ENCODE assay signal across 16 cellular contexts in the genomic region with DNA sequence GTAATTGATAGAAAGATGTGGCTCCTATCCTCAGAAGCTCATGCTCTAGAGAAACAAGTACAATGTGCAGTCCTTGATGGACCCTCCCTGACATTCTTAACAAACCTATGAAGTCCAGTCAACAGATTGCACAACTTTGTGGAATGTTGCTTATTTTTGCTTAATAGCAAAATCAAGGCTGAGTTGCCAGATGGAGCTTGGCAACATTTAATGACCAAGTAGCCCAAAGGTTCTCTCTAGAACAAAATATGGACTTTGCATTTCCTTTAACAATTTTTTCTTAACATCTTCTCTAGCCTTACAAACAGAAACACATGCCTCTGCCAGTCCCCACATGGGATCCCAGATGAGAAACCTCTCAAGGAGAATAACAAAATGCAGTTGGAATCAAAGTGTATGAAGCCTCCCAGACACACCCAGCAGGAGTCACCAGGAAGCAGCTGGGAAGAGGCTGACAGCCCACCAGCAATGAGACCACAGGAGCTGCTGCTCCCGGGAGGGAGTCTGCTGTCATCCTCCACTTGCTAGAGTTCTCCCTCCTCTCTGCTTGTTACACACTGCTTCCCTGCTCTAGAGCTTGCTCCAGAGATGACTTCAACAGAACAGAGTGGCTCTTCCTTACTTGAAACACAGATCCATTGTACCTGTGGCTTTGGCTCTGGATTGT.
DNase-seq lines count a peak whose midpoint lies in the region; ATAC-seq and TF ChIP-seq lines count a peak whose summit lies in the region.
"Had no signal": no experiment of that assay in that cellular context is flagged by ENCODE, and none has a peak within 500 bp of the region (broad histone marks: within the 10 kb centered on the region; RNA-seq: fewer than 3 reads in every experiment).

No MANE protein-coding gene starts in this region.

- no peak overlapping the region for H3K4me2 ChIP-seq in SK-N-SH

- POLR2A ChIA-PET in HEK293 (lab: Yijun Ruan, JAX) (no interaction called here), SK-N-SH (lab: Yijun Ruan, JAX) (no interaction called here)

- no peaks in the 10 kb centered on the region for H3K36me3 ChIP-seq in HEK293 (ENCODE audit: control insufficient read depth in 2 of 2, insufficient read depth in 1 of 2, low read length in 2 of 2)
- no peaks in the 10 kb centered on the region for H3K36me3 ChIP-seq in suprapubic skin
- H3K36me3 ChIP-seq in SK-N-SH (replicated peaks in 1 of 2; ENCODE audit: control insufficient read depth in 1 of 2, insufficient read depth in 2 of 2, low read length in 1 of 2): no peaks in the 10 kb centered on the region
- no peaks in the 10 kb centered on the region for H3K36me3 ChIP-seq in MG63
- H3K36me3 ChIP-seq: breast epithelium, ovary had no signal

- H3K9ac ChIP-seq in SK-N-SH: no peak overlapping the region

- H2AFZ ChIP-seq in SK-N-SH (ENCODE audit: low read depth): no peak overlapping the region

- CTCF ChIA-PET in HEK293 (lab: Yijun Ruan, JAX): no interaction called here
- CTCF ChIA-PET in SK-N-SH (lab: Yijun Ruan, JAX): interaction anchor here (1.0 kb wide), 1 partner anchor 162 kb away, joined by 3 read pairs; no protein-coding TSS in a partner anchor

- no peak for TF ChIP-seq POLR2A in suprapubic skin (IDR thresholded peaks at IDR 0.05)

- H3K4me1 ChIP-seq in HEK293 (ENCODE audit: control insufficient read depth, insufficient read depth, low read length): no peaks in the 10 kb centered on the region
- H3K4me1 ChIP-seq in suprapubic skin: peaks cover 3% of the 10 kb centered on the region
- H3K4me1 ChIP-seq in SK-N-SH (ENCODE audit: control insufficient read depth in 1 of 2, insufficient read depth in 2 of 2, low read depth in 1 of 2, low read length in 1 of 2): no peaks in the 10 kb centered on the region
- H3K4me1 ChIP-seq: breast epithelium had no signal

- H3K4me3 ChIP-seq in HEK293 (ENCODE audit: low read depth, low read length): no peak overlapping the region
- no peak overlapping the region for H3K4me3 ChIP-seq in cardiac fibroblast (replicated peaks in 1 of 2; ENCODE audit: low read depth in 2 of 2, low read length in 2 of 2)
- no peak overlapping the region for H3K4me3 ChIP-seq in suprapubic skin
- H3K4me3 ChIP-seq in SK-N-SH (ENCODE audit: low read depth in 2 of 2, low read length in 1 of 2): no peak overlapping the region
- no peak overlapping the region for H3K4me3 ChIP-seq in MG63
- H3K4me3 ChIP-seq: breast epithelium, ovary had no signal

- DNase-seq in cardiac fibroblast (ENCODE audit: low read depth in 2 of 2) (peak; percentile 80 to 86), iris pigment epithelial cell (ENCODE audit: low read depth) (peak; percentile 87), suprapubic skin (ENCODE audit: low spot score in 2 of 2) (peak in 1 of 2 donors; percentile 67), SK-N-SH (no peak), NCI-H446 (lab: John Stamatoyannopoulos, UW) (no peak), MG63 (no peak)
- DNase-seq: activated CD4-positive, CD25-positive, alpha-beta regulatory T cell; activated T-cell treated with anti-CD3 and anti-CD28 coated beads, Interleukin-2, amount 50 U/mL, for 72 hours; erythroblast; GOT3; NCI-H2029; stimulated activated CD4-positive, alpha-beta T cell treated with anti-CD3 and anti-CD28 coated beads, Interleukin-2, amount 100 ng/mL, for 48 hours had no signal

- no peaks in the 10 kb centered on the region for H3K9me2 ChIP-seq in SK-N-SH

- H3F3A ChIP-seq in SK-N-SH (replicated peaks; ENCODE audit: insufficient read depth): no peaks in the 10 kb centered on the region

- no peaks in the 10 kb centered on the region for H4K20me1 ChIP-seq in SK-N-SH (ENCODE audit: insufficient read depth)

- TF ChIP-seq CTCF in HEK293 (tag by site-specific recombination; IDR thresholded peaks at IDR 0.05) (no peak), cardiac fibroblast (IDR thresholded peaks at IDR 0.05; ENCODE audit: low read depth, low read length) (no peak), suprapubic skin (IDR thresholded peaks at IDR 0.05) (no peak), SK-N-SH (IDR thresholded peaks at IDR 0.05) (no peak)

- H3K9me3 ChIP-seq in HEK293 (ENCODE audit: control insufficient read depth, insufficient read depth, low read depth, low read length) (no peaks in the 10 kb centered on the region), suprapubic skin (no peaks in the 10 kb centered on the region), SK-N-SH (no peaks in the 10 kb centered on the region), MG63 (no peaks in the 10 kb centered on the region)
- H3K9me3 ChIP-seq: breast epithelium, ovary had no signal

- H3K27me3 ChIP-seq in suprapubic skin: no peaks in the 10 kb centered on the region
- H3K27me3 ChIP-seq in SK-N-SH (ENCODE audit: insufficient read depth): no peaks in the 10 kb centered on the region
- no peaks in the 10 kb centered on the region for H3K27me3 ChIP-seq in MG63
- H3K27me3 ChIP-seq: breast epithelium, ovary had no signal

- no peaks in the 10 kb centered on the region for H3K79me2 ChIP-seq in SK-N-SH (ENCODE audit: insufficient read depth)

- WGBS in suprapubic skin: 29% methylated on average over 1 of the region's 1 CpG
- no CpG with 5 or more reads among the region's 1 CpG for WGBS in SK-N-SH (ENCODE audit: low lambda C conversion rate)

- no peak overlapping the region for H3K27ac ChIP-seq in HEK293 (ENCODE audit: extremely low read depth, low read depth, low read length)
- H3K27ac ChIP-seq in suprapubic skin: peak overlapping the region; percentile 70
- H3K27ac ChIP-seq in SK-N-SH (ENCODE audit: low read depth in 2 of 2, low read length in 1 of 2): no peak overlapping the region
- H3K27ac ChIP-seq: breast epithelium, ovary had no signal

- TF ChIP-seq RAD21 in SK-N-SH (IDR thresholded peaks at IDR 0.05; ENCODE audit: low read length): no peak

- no peak for ATAC-seq in HG03460 (IDR thresholded peaks at IDR 0.05; ENCODE audit: unreplicated experiment)
- ATAC-seq: activated T-cell treated with anti-CD3 and anti-CD28 coated beads, Interleukin-2, amount 50 U/mL, for 72 hours had no signal

- TF ChIP-seq EP300 in suprapubic skin (IDR thresholded peaks at IDR 0.05) (no peak), SK-N-SH (IDR thresholded peaks at IDR 0.05; ENCODE audit: borderline replicate concordance in 1 of 2, low read depth in 1 of 2, low read length in 1 of 2) (no peak)

TF ChIP-seq in HEK293, 187 proteins besides CTCF, POLR2A, EP300 and RAD21:
- peak; percentile 73 for TF ChIP-seq ZIC2 (tag by site-specific recombination; IDR thresholded peaks at IDR 0.05)
- peak; percentile 42; the same call in 1 of the 2 replicates for TF ChIP-seq GLIS1 (tag by site-specific recombination; IDR thresholded peaks at IDR 0.05)
- TF ChIP-seq GLI4 (tag by site-specific recombination; IDR thresholded peaks at IDR 0.05): no peak
- TF ChIP-seq SCRT2 (tag by site-specific recombination; IDR thresholded peaks at IDR 0.05): no peak

TF ChIP-seq in SK-N-SH, 30 proteins besides CTCF, POLR2A, EP300 and RAD21:
- TF ChIP-seq NFIC (IDR thresholded peaks at IDR 0.05; ENCODE audit: borderline replicate concordance) (no peak), ZBTB33 (IDR thresholded peaks at IDR 0.05; ENCODE audit: borderline replicate concordance, low read depth) (no peak), FOSL2 (IDR thresholded peaks at IDR 0.05; ENCODE audit: borderline replicate concordance, low read depth) (no peak)

Comparison
In these comparisons a context has a peak if more than half of its experiments do, and no peak if none do; other contexts are left out.
1. DNase-seq: peak in cardiac fibroblast (2 of 2) and iris pigment epithelial cell (single experiment); none in SK-N-SH (single experiment), NCI-H446 (0 of 2) and MG63 (single experiment).